Comparison of ENCODE assay signal across 9 cellular contexts in genomic region chr20:51802170-51802745, GRCh38. TPM values are rescaled to one million over a fixed set of nuclear protein-coding genes. Genes with fewer than 3 reads are reported as not detected.
A peak's percentile ranks its signal among the peaks of the same experiment; 100 is the strongest.
DNase-seq lines count a peak whose midpoint lies in the region; ATAC-seq and TF ChIP-seq lines count a peak whose summit lies in the region.
"Had no signal": no experiment of that assay in that cellular context is flagged by ENCODE, and none has a peak within 500 bp of the region (broad histone marks: within the 10 kb centered on the region; RNA-seq: fewer than 3 reads in every experiment).

TSS of gene SALL4 (minus strand) at chr20:51802521. CDS start at chr20:51802408, 113 bp downstream.

- peak within 1 kb of the TSS; percentile 72 for H3K14ac ChIP-seq in trophoblast cell (ENCODE audit: low read length)

- peak within 1 kb of the TSS; percentile 33 for H2BK12ac ChIP-seq in trophoblast cell (ENCODE audit: low read length)

- H3K9ac ChIP-seq in fibroblast of lung (ENCODE audit: insufficient read depth, low read length) (no peak within 1 kb of the TSS), trophoblast cell (ENCODE audit: low read length) (peak within 1 kb of the TSS; percentile 96)

- H3K27ac ChIP-seq in CD8-positive, alpha-beta memory T cell (ENCODE audit: low read depth, low read length), result no peak within 1 kb of the TSS
- H3K27ac ChIP-seq in PC-9 (peak within 1 kb of the TSS; percentile 81), fibroblast of lung (ENCODE audit: insufficient read depth, low read length) (no peak within 1 kb of the TSS), trophoblast cell (ENCODE audit: low read depth, low read length) (peak within 1 kb of the TSS; percentile 84)

- peaks cover 48 to 73% of the 10 kb centered on the region in 2 donors for H3K27me3 Mint-ChIP-seq in CD8-positive, alpha-beta memory T cell

- no peak within 1 kb of the TSS for H3K27ac Mint-ChIP-seq in CD8-positive, alpha-beta memory T cell

- H3K4me1 ChIP-seq in CD8-positive, alpha-beta memory T cell (ENCODE audit: insufficient read depth, low read length), result peaks cover 8% of the 10 kb centered on the region
- peaks cover 60% of the 10 kb centered on the region for H3K4me1 ChIP-seq in PC-9 (replicated peaks; ENCODE audit: insufficient read depth)
- peaks cover 4% of the 10 kb centered on the region for H3K4me1 ChIP-seq in fibroblast of lung (ENCODE audit: control insufficient read depth, extremely low read depth, insufficient read depth, low read length)
- peaks cover 5 to 10% of the 10 kb centered on the region in 2 experiments for H3K4me1 ChIP-seq in trophoblast cell (ENCODE audit: control insufficient read depth in 1 of 2, insufficient read depth in 2 of 2, low read length in 2 of 2)

- H3K36me3 ChIP-seq in CD8-positive, alpha-beta memory T cell (ENCODE audit: insufficient read depth, low read length), result no peaks in the 10 kb centered on the region
- H3K36me3 ChIP-seq in PC-9 (ENCODE audit: low read depth) (no peaks in the 10 kb centered on the region), fibroblast of lung (ENCODE audit: control insufficient read depth, insufficient read depth, low read length) (no peaks in the 10 kb centered on the region), trophoblast cell (ENCODE audit: control insufficient read depth in 1 of 2, insufficient read depth in 2 of 2, low read length in 2 of 2) (no peaks in the 10 kb centered on the region)

- peak within 1 kb of the TSS; percentile 98 for H2BK5ac ChIP-seq in trophoblast cell (ENCODE audit: low read depth, low read length, poor library complexity)

- H3K4me2 ChIP-seq in PC-9 (peak within 1 kb of the TSS; percentile 97), fibroblast of lung (ENCODE audit: extremely low read depth, insufficient read depth, low read length) (peak within 1 kb of the TSS; percentile 85), trophoblast cell (ENCODE audit: low read length) (peak within 1 kb of the TSS; percentile 76)

- peak within 1 kb of the TSS; percentile 72 for H4K91ac ChIP-seq in trophoblast cell (ENCODE audit: low read depth, low read length)

- H3K9me3 Mint-ChIP-seq in CD8-positive, alpha-beta memory T cell, result no peaks in the 10 kb centered on the region

- H2AFZ ChIP-seq in PC-9 (peak within 1 kb of the TSS; percentile 97), fibroblast of lung (ENCODE audit: low read length) (no peak within 1 kb of the TSS), trophoblast cell (ENCODE audit: insufficient read depth, low read length, poor library complexity) (peak within 1 kb of the TSS; percentile 95)

- BruUV-seq in PC-9 (replicated peaks; lab: Mats Ljungman, UMichigan), result no TSS peak

- H2BK120ac ChIP-seq in trophoblast cell (ENCODE audit: insufficient read depth, low read length, poor library complexity), result peak within 1 kb of the TSS; percentile 76

- H2AK5ac ChIP-seq in trophoblast cell (ENCODE audit: low read length), result no peak within 1 kb of the TSS

- peak within 1 kb of the TSS; percentile 94 for H4K8ac ChIP-seq in trophoblast cell (ENCODE audit: low read depth, low read length)

- no peak within 1 kb of the TSS for H3K4me3 ChIP-seq in CD8-positive, alpha-beta memory T cell (ENCODE audit: low read length)
- peak within 1 kb of the TSS; percentile 78 for H3K4me3 ChIP-seq in PC-9
- peak within 1 kb of the TSS; percentile 43 to 63 (median 56) for H3K4me3 ChIP-seq in fibroblast of lung (replicated peaks in 1 of 4; ENCODE audit: control extremely low read depth in 1 of 4, insufficient read depth in 1 of 4, low read depth in 3 of 4, low read length in 4 of 4)
- peak within 1 kb of the TSS; percentile 94 for H3K4me3 ChIP-seq in trophoblast cell (ENCODE audit: low read depth, low read length)

- peak within 1 kb of the TSS; percentile 87 for H4K12ac ChIP-seq in trophoblast cell (ENCODE audit: low read depth, low read length)

- peak within 1 kb of the TSS in 6 of 7 donors; percentile 15 to 82 (median 50) for H3K4me3 Mint-ChIP-seq in CD8-positive, alpha-beta memory T cell

- POLR2A ChIA-PET in CD8-positive, alpha-beta memory T cell (lab: Charles Lee), result no interaction called here
- POLR2A ChIA-PET in PC-9 (lab: Charles Lee; ENCODE audit: unreplicated experiment), result no interaction called here

- peaks cover 4% of the 10 kb centered on the region for H3K27me3 ChIP-seq in CD8-positive, alpha-beta memory T cell (ENCODE audit: insufficient read depth, low read length, poor library complexity, severe bottlenecking)
- H3K27me3 ChIP-seq in PC-9 (ENCODE audit: insufficient read depth, low read depth) (no peaks in the 10 kb centered on the region), fibroblast of lung (ENCODE audit: control insufficient read depth, insufficient read depth, low read length) (peaks cover 2% of the 10 kb centered on the region), trophoblast cell (ENCODE audit: insufficient read depth, low read length) (no peaks in the 10 kb centered on the region)

- no CpG with 5 or more reads among the region's 44 CpGs for WGBS in trophoblast cell (ENCODE audit: extremely low coverage, insufficient coverage, insufficient read length)

- no peak for ATAC-seq in GM19467 (IDR thresholded peaks at IDR 0.05; ENCODE audit: unreplicated experiment)

- H3K23ac ChIP-seq in trophoblast cell (ENCODE audit: low read length), result no peak within 1 kb of the TSS

- no peaks in the 10 kb centered on the region for H4K20me1 ChIP-seq in PC-9 (ENCODE audit: insufficient read depth)
- no peaks in the 10 kb centered on the region for H4K20me1 ChIP-seq in fibroblast of lung (ENCODE audit: control insufficient read depth, extremely low read depth, insufficient read depth, low read length)

- H3K79me1 ChIP-seq in trophoblast cell (ENCODE audit: low read length), result peaks cover 19% of the 10 kb centered on the region

- H3F3A ChIP-seq in PC-9 (ENCODE audit: insufficient read depth, low read depth), result peaks cover 42% of the 10 kb centered on the region; the same call in 1 of the 2 replicates

- DNase-seq in CD8-positive, alpha-beta memory T cell, result no peak
- DNase-seq in PC-9 (no peak), fibroblast of lung (ENCODE audit: low read depth in 2 of 2) (peak; percentile 11 to 23), trophoblast cell (peak in 1 of 2 donors; percentile 2), COLO829 (ENCODE audit: low spot score) (no peak), amniotic stem cell (lab: John Stamatoyannopoulos, UW) (no peak), NCI-H345 treated with DMSO at 0.1 percent for 48 hours (lab: John Stamatoyannopoulos, UW; ENCODE audit: unreplicated experiment) (no peak)
- DNase-seq: stimulated activated CD4-positive, alpha-beta T cell treated with anti-CD3 and anti-CD28 coated beads, Interleukin-4, amount 100 ng/mL, for 1 hour had no signal

- CTCF ChIA-PET in CD8-positive, alpha-beta memory T cell (lab: Charles Lee), result no interaction called here
- CTCF ChIA-PET in PC-9 (lab: Charles Lee), result interaction anchor here (0.6 kb wide), 1 partner anchor 172 kb away, joined by 5 read pairs; no protein-coding TSS in a partner anchor

- TF ChIP-seq CTCF in PC-9 (conservative IDR thresholded peaks at IDR 0.05) (no peak), fibroblast of lung (conservative IDR thresholded peaks at IDR 0.05 in 1 of 2, IDR thresholded peaks at IDR 0.05 in 1 of 2; ENCODE audit: low read depth in 1 of 2, low read length in 2 of 2) (no peak)

- H3K18ac ChIP-seq in trophoblast cell (ENCODE audit: low read length), result peak within 1 kb of the TSS; percentile 92

- no peaks in the 10 kb centered on the region for H3K36me3 Mint-ChIP-seq in CD8-positive, alpha-beta memory T cell

- no peaks in the 10 kb centered on the region for H3K9me2 ChIP-seq in PC-9 (ENCODE audit: insufficient read depth)

- H3K9me3 ChIP-seq in CD8-positive, alpha-beta memory T cell (ENCODE audit: low read length), result no peaks in the 10 kb centered on the region
- H3K9me3 ChIP-seq in PC-9 (ENCODE audit: insufficient read depth, low read depth) (no peaks in the 10 kb centered on the region), fibroblast of lung (ENCODE audit: control insufficient read depth, insufficient read depth, low read depth, low read length) (no peaks in the 10 kb centered on the region), trophoblast cell (ENCODE audit: insufficient read depth, low read depth, low read length) (no peaks in the 10 kb centered on the region)

- intact Hi-C loops in PC-9 (cut with micrococcal nuclease; ENCODE audit: unreplicated experiment), result loop anchor here (5.0 kb wide), 1 partner anchor 195 kb away; no protein-coding TSS in a partner anchor

- H3K4me1 Mint-ChIP-seq in CD8-positive, alpha-beta memory T cell, result peaks cover 10 to 25% (median 19%) of the 10 kb centered on the region in 3 donors

- H3K79me2 ChIP-seq in PC-9 (ENCODE audit: low read depth) (peaks cover 11% of the 10 kb centered on the region), fibroblast of lung (ENCODE audit: control insufficient read depth, insufficient read depth, low read length) (no peaks in the 10 kb centered on the region), trophoblast cell (ENCODE audit: control insufficient read depth, insufficient read depth, low read length, poor library complexity) (peaks cover 26% of the 10 kb centered on the region)

- peak within 1 kb of the TSS; percentile 99 for H3K4ac ChIP-seq in trophoblast cell (ENCODE audit: low read depth, low read length)

RNA-seq across cellular contexts. Expression of gene SALL4, which starts in this region (rescaled TPM):
- under 1 TPM in 1 of 2 experiments, not detected in 1; 0.11 TPM for total RNA-seq in CD8-positive, alpha-beta memory T cell
- polyA plus RNA-seq in CD8-positive, alpha-beta memory T cell, result not detected
- total RNA-seq in PC-9 (2021) (1.6 and 3.8 TPM in 2 replicates), fibroblast of lung (0.51 and 1.5 TPM in 2 replicates)
- 0.15 and 0.32 TPM in 2 replicates for polyA plus RNA-seq in fibroblast of lung
- 0.02 and 0.15 TPM in 2 replicates for polyA plus RNA-seq in fibroblast of lung (2012)
- polyA minus RNA-seq in fibroblast of lung (ENCODE audit: low replicate concordance), result 0.82 TPM in 1 of 2 replicates, not detected in the other
- 25.4 and 25.7 TPM in 2 replicates for polyA plus RNA-seq in trophoblast cell (2013)

Comparison
In these comparisons a context has a peak if more than half of its experiments do, and no peak if none do; other contexts are left out.
1. DNase-seq: peak in fibroblast of lung (2 of 2); none in CD8-positive, alpha-beta memory T cell (0 of 5), PC-9 (0 of 2), COLO829 (single experiment), amniotic stem cell (single experiment) and NCI-H345 treated with DMSO at 0.1 percent for 48 hours (single experiment).
2. H3K27ac ChIP-seq: peak in PC-9 (single experiment) and trophoblast cell (single experiment); none in CD8-positive, alpha-beta memory T cell (single experiment) and fibroblast of lung (single experiment).
3. Peak in every context shown above with its lines, with median percentiles within 50 percentile points of each other: H3K4me2 ChIP-seq.